25 cellular contexts compared by ENCODE assay signal in genomic region chr5:118903010-118903409, GRCh38.
"Had no signal": no experiment of that assay in that cellular context is flagged by ENCODE, and none has a peak within 500 bp of the region (broad histone marks: within the 10 kb centered on the region; RNA-seq: fewer than 3 reads in every experiment).

No MANE protein-coding gene starts in this region.

- DNase-seq: dorsolateral prefrontal cortex; effector CD4-positive, alpha-beta T cell; foreskin keratinocyte; glutamatergic neuron; heart right ventricle; hippocampal formation; immature natural killer cell; left ventricle myocardium superior; lower lobe of right lung; naive thymus-derived CD8-positive, alpha-beta T cell; nephron progenitor cell; nucleus accumbens; posterior cingulate gyrus; psoas muscle; right cardiac atrium; sigmoid colon; stimulated activated CD4-positive, alpha-beta T cell treated with anti-CD3 and anti-CD28 coated beads, Interleukin-4, amount 100 ng/mL, for 4 hours; stimulated activated naive CD8-positive, alpha-beta T cell treated with anti-CD3 and anti-CD28 coated beads, Interleukin-15, Interleukin-2, amounts not matched to agents 100 U/mL and 50 U/mL, for 24 hours; substantia nigra; testis; tibial artery had no signal

- FAIRE-seq: endothelial cell of umbilical vein, keratinocyte had no signal

- H3K9me3 ChIP-seq: esophagus muscularis mucosa, heart right ventricle, lower lobe of right lung, psoas muscle, sigmoid colon, testis, tibial artery had no signal

- H3K4me3 ChIP-seq: dorsolateral prefrontal cortex, esophagus muscularis mucosa, heart right ventricle, lower lobe of right lung, psoas muscle, sigmoid colon, testis, tibial artery had no signal

- H3K27ac ChIP-seq: dorsolateral prefrontal cortex, esophagus muscularis mucosa, foreskin keratinocyte, heart right ventricle, lower lobe of right lung, psoas muscle, sigmoid colon, testis, tibial artery had no signal

- H3K36me3 ChIP-seq: esophagus muscularis mucosa, heart right ventricle, lower lobe of right lung, sigmoid colon, tibial artery had no signal

- ATAC-seq: foreskin keratinocyte; heart right ventricle; left ventricle myocardium superior; lower lobe of right lung; naive thymus-derived CD8-positive, alpha-beta T cell; psoas muscle; right cardiac atrium; stimulated activated memory B cell treated with anti-CD40 and anti-IgM and Interleukin-4, amounts not matched to agents 10 μg/mL and 1 μg/mL and 100 μg/mL, for 72 hours; stimulated activated naive CD8-positive, alpha-beta T cell treated with anti-CD3 and anti-CD28 coated beads, Interleukin-15, Interleukin-2, amounts not matched to agents 100 U/mL and 50 U/mL, for 24 hours had no signal
